ENCODE assay signal across 16 cellular contexts in the genomic region with DNA sequence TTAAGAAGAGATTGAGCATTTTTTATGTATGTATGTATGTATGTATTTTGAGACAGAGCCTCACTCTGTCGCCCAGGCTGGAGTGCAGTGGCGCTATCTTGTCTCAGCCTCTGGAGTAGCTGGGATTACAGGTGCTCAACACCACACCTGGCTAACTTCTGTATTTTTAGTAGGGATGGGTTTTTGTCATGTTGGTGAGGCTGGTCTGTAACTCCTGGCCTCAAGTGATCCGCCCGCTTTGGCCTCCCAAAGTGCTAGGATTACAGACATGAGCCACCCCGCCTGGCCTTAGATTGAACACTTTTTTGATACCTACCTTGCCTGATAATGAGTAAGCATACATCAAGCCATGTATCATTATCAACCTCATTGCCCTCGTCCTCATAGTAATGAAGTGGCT. TPM values are rescaled to one million over a fixed set of nuclear protein-coding genes. Genes with fewer than 3 reads are reported as not detected.
DNase-seq lines count a peak whose midpoint lies in the region; ATAC-seq and TF ChIP-seq lines count a peak whose summit lies in the region.
"Had no signal": no experiment of that assay in that cellular context is flagged by ENCODE, and none has a peak within 500 bp of the region (broad histone marks: within the 10 kb centered on the region; RNA-seq: fewer than 3 reads in every experiment).

No MANE protein-coding gene starts in this region.

- H3K9ac ChIP-seq in Loucy (ENCODE audit: low read depth, low read length, poor library complexity, severe bottlenecking) (peak overlapping the region; percentile 96), neural cell (ENCODE audit: low read length) (peak overlapping the region; percentile 99)
- H3K9ac ChIP-seq: KMS-11, SK-N-SH had no signal

- no peaks in the 10 kb centered on the region for H3K9me2 ChIP-seq in Loucy (replicated peaks; ENCODE audit: low read depth, low read length)
- no peaks in the 10 kb centered on the region for H3K9me2 ChIP-seq in neural cell (ENCODE audit: insufficient read depth, low read length)
- H3K9me2 ChIP-seq: SK-N-SH had no signal

- H3K4me2 ChIP-seq in Loucy (ENCODE audit: low read depth, low read length, poor library complexity, severe bottlenecking), result peak overlapping the region; percentile 90
- peak overlapping the region; percentile 97 for H3K4me2 ChIP-seq in neural cell (ENCODE audit: low read length)
- H3K4me2 ChIP-seq: KMS-11 had no signal

- DNase-seq in activated CD4-positive, alpha-beta T cell treated with anti-CD3 and anti-CD28 coated beads, Interleukin-2, amount 10 ng/mL, durations not matched to agents 7 days and 5 days, result no peak
- DNase-seq in activated CD4-positive, alpha-beta T cell treated with anti-CD3 and anti-CD28 coated beads for 48 hours, result no peak
- DNase-seq in body of pancreas, result no peak
- DNase-seq in NCI-H1048 (lab: John Stamatoyannopoulos, UW), result no peak
- no peak for DNase-seq in hepatic stellate cell (ENCODE audit: low spot score)
- DNase-seq in H4 (ENCODE audit: low spot score), result no peak
- DNase-seq: activated naive CD4-positive, alpha-beta T cell; cortex of kidney; DMS53; midbrain; NCI-H2029 treated with DMSO at 0.1 percent for 48 hours; retina; SK-N-SH had no signal

- H3K4me3 ChIP-seq in Loucy (ENCODE audit: low read length, poor library complexity, severe bottlenecking) (peak overlapping the region; percentile 98), body of pancreas (no peak overlapping the region), neural cell (ENCODE audit: low read length) (peak overlapping the region; percentile 96)

- intact Hi-C loops in body of pancreas (cut with DNase I), result no loop called here

- H3F3A ChIP-seq in Loucy (ENCODE audit: low read depth), result 0 out of 2 replicates have a peak, but pooled peaks cover 5% of the 10 kb centered on the region
- H3F3A ChIP-seq in neural cell (ENCODE audit: insufficient read depth, low read length, poor library complexity, severe bottlenecking), result peaks cover 6% of the 10 kb centered on the region

- H3K36me3 ChIP-seq in Loucy (ENCODE audit: insufficient read depth, low read length) (0 out of 2 replicates have a peak, but pooled peaks cover 5% of the 10 kb centered on the region), body of pancreas (replicated peaks in 1 of 2; ENCODE audit: insufficient read depth in 1 of 2, low read depth in 2 of 2) (no peaks in the 10 kb centered on the region), neural cell (ENCODE audit: insufficient read depth, low read length) (no peaks in the 10 kb centered on the region)

- CTCF ChIA-PET in activated CD4-positive, alpha-beta T cell treated with anti-CD3 and anti-CD28 coated beads, Interleukin-2, amount 10 ng/mL, durations not matched to agents 7 days and 5 days (lab: Charles Lee), result no interaction called here

- H2AFZ ChIP-seq in Loucy (ENCODE audit: low read length) (no peak overlapping the region), neural cell (ENCODE audit: low read depth, low read length) (no peak overlapping the region)

- H3K9me3 ChIP-seq in Loucy (ENCODE audit: insufficient read depth, low read depth, low read length) (no peaks in the 10 kb centered on the region), body of pancreas (no peaks in the 10 kb centered on the region), neural cell (ENCODE audit: low read length) (no peaks in the 10 kb centered on the region)
- H3K9me3 ChIP-seq: SK-N-SH had no signal

- no peak for TF ChIP-seq EP300 in neural cell (conservative IDR thresholded peaks at IDR 0.05; ENCODE audit: poor library complexity, severe bottlenecking)

- TF ChIP-seq POLR2A in body of pancreas (IDR thresholded peaks at IDR 0.05), result no peak

- no peaks in the 10 kb centered on the region for H3K9me3 Mint-ChIP-seq in activated CD4-positive, alpha-beta T cell treated with anti-CD3 and anti-CD28 coated beads, Interleukin-2, amount 10 ng/mL, durations not matched to agents 7 days and 5 days

- no peak for TF ChIP-seq RAD21 in neural cell (conservative IDR thresholded peaks at IDR 0.05)

- ATAC-seq in body of pancreas, result no peak

- H3K27me3 ChIP-seq in Loucy (ENCODE audit: insufficient read depth, low read length, poor library complexity, severe bottlenecking) (no peaks in the 10 kb centered on the region), body of pancreas (no peaks in the 10 kb centered on the region), neural cell (ENCODE audit: insufficient read depth, low read depth, low read length) (no peaks in the 10 kb centered on the region)

- H4K20me1 ChIP-seq in Loucy (ENCODE audit: insufficient read depth, low read length, poor library complexity, severe bottlenecking) (peaks cover 17% of the 10 kb centered on the region), neural cell (ENCODE audit: insufficient read depth) (no peaks in the 10 kb centered on the region)

- H3K79me2 ChIP-seq in Loucy (ENCODE audit: insufficient read depth, low read length) (peaks cover 76% of the 10 kb centered on the region), neural cell (replicated peaks; ENCODE audit: insufficient read depth, low read length) (peaks cover 49% of the 10 kb centered on the region)

- H3K27me3 Mint-ChIP-seq in activated CD4-positive, alpha-beta T cell treated with anti-CD3 and anti-CD28 coated beads, Interleukin-2, amount 10 ng/mL, durations not matched to agents 7 days and 5 days, result no peaks in the 10 kb centered on the region

- H3K4me1 ChIP-seq in Loucy (ENCODE audit: insufficient read depth, low read length, poor library complexity, severe bottlenecking) (peaks cover 36% of the 10 kb centered on the region), body of pancreas (peaks cover 33% of the 10 kb centered on the region)

- H3K4me1 Mint-ChIP-seq in activated CD4-positive, alpha-beta T cell treated with anti-CD3 and anti-CD28 coated beads, Interleukin-2, amount 10 ng/mL, durations not matched to agents 7 days and 5 days, result peaks cover 39% of the 10 kb centered on the region

- peak overlapping the region; percentile 12 for H3K27ac Mint-ChIP-seq in activated CD4-positive, alpha-beta T cell treated with anti-CD3 and anti-CD28 coated beads, Interleukin-2, amount 10 ng/mL, durations not matched to agents 7 days and 5 days

- H3K27ac ChIP-seq in body of pancreas, result peak overlapping the region in 3 of 4 donors; percentile 4 to 100 (median 42)
- H3K27ac ChIP-seq in neural cell (ENCODE audit: low read length), result no peak overlapping the region
- H3K27ac ChIP-seq: KMS-11 had no signal

- H3K36me3 Mint-ChIP-seq in activated CD4-positive, alpha-beta T cell treated with anti-CD3 and anti-CD28 coated beads, Interleukin-2, amount 10 ng/mL, durations not matched to agents 7 days and 5 days (ENCODE audit: low read depth), result peaks cover 35% of the 10 kb centered on the region

- peak overlapping the region; percentile 59 for H3K4me3 Mint-ChIP-seq in activated CD4-positive, alpha-beta T cell treated with anti-CD3 and anti-CD28 coated beads, Interleukin-2, amount 10 ng/mL, durations not matched to agents 7 days and 5 days

- POLR2A ChIA-PET in activated CD4-positive, alpha-beta T cell treated with anti-CD3 and anti-CD28 coated beads, Interleukin-2, amount 10 ng/mL, durations not matched to agents 7 days and 5 days (lab: Charles Lee), result interaction anchor here (0.6 kb wide), 1 partner anchor 180 kb away, joined by 3 read pairs; no protein-coding TSS in a partner anchor

- WGBS in body of pancreas, 2 donors, result 62 to 79% methylated on average over 6 of the region's 6 CpGs

- TF ChIP-seq CTCF in Loucy (conservative IDR thresholded peaks at IDR 0.05; ENCODE audit: low read length) (no peak), body of pancreas (IDR thresholded peaks at IDR 0.05) (no peak), neural cell (IDR thresholded peaks at IDR 0.05; ENCODE audit: poor library complexity, severe bottlenecking) (no peak)

TF ChIP-seq in neural cell, 6 proteins besides CTCF, POLR2A, EP300 and RAD21:
- TF ChIP-seq POLR2AphosphoS5 (IDR thresholded peaks at IDR 0.05) (no peak), SMC3 (conservative IDR thresholded peaks at IDR 0.05; ENCODE audit: poor library complexity) (no peak), MXI1 (conservative IDR thresholded peaks at IDR 0.05; ENCODE audit: poor library complexity, severe bottlenecking) (no peak), TAF1 (IDR thresholded peaks at IDR 0.05; ENCODE audit: low read depth) (no peak), EZH2 (IDR thresholded peaks at IDR 0.05; ENCODE audit: borderline replicate concordance, insufficient read depth, low read length, poor library complexity, severe bottlenecking) (no peak)
- TF ChIP-seq, protein P1, sequence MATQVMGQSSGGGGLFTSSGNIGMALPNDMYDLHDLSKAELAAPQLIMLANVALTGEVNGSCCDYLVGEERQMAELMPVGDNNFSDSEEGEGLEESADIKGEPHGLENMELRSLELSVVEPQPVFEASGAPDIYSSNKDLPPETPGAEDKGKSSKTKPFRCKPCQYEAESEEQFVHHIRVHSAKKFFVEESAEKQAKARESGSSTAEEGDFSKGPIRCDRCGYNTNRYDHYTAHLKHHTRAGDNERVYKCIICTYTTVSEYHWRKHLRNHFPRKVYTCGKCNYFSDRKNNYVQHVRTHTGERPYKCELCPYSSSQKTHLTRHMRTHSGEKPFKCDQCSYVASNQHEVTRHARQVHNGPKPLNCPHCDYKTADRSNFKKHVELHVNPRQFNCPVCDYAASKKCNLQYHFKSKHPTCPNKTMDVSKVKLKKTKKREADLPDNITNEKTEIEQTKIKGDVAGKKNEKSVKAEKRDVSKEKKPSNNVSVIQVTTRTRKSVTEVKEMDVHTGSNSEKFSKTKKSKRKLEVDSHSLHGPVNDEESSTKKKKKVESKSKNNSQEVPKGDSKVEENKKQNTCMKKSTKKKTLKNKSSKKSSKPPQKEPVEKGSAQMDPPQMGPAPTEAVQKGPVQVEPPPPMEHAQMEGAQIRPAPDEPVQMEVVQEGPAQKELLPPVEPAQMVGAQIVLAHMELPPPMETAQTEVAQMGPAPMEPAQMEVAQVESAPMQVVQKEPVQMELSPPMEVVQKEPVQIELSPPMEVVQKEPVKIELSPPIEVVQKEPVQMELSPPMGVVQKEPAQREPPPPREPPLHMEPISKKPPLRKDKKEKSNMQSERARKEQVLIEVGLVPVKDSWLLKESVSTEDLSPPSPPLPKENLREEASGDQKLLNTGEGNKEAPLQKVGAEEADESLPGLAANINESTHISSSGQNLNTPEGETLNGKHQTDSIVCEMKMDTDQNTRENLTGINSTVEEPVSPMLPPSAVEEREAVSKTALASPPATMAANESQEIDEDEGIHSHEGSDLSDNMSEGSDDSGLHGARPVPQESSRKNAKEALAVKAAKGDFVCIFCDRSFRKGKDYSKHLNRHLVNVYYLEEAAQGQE (IDR thresholded peaks at IDR 0.05; ENCODE audit: borderline replicate concordance), result no peak

RNA-seq across cellular contexts. Expression of a gene that starts 2.7 kb away (rescaled TPM):
- total RNA-seq in activated CD4-positive, alpha-beta T cell treated with anti-CD3 and anti-CD28 coated beads, Interleukin-2, amount 10 ng/mL, durations not matched to agents 7 days and 5 days, result 10 to 100 TPM; 32.2 to 39.2 TPM
- 10 to 100 TPM; 14.8 to 15.0 TPM for total RNA-seq in body of pancreas
- 24.1 and 28.1 TPM in 2 replicates for polyA plus RNA-seq in neural cell
- polyA minus RNA-seq in neural cell, result 132 and 174 TPM in 2 replicates
- total RNA-seq in H4 (2014; rRNA removed; shearing (Covaris generic)), result 2.1 and 5.1 TPM in 2 replicates

Comparison
In these comparisons a context has a peak if more than half of its experiments do, and no peak if none do; other contexts are left out.
1. H3K4me3 ChIP-seq: peak in Loucy (single experiment) and neural cell (single experiment); none in body of pancreas (0 of 2).